ENCODE assay signal across 8 cellular contexts in the genomic region with DNA sequence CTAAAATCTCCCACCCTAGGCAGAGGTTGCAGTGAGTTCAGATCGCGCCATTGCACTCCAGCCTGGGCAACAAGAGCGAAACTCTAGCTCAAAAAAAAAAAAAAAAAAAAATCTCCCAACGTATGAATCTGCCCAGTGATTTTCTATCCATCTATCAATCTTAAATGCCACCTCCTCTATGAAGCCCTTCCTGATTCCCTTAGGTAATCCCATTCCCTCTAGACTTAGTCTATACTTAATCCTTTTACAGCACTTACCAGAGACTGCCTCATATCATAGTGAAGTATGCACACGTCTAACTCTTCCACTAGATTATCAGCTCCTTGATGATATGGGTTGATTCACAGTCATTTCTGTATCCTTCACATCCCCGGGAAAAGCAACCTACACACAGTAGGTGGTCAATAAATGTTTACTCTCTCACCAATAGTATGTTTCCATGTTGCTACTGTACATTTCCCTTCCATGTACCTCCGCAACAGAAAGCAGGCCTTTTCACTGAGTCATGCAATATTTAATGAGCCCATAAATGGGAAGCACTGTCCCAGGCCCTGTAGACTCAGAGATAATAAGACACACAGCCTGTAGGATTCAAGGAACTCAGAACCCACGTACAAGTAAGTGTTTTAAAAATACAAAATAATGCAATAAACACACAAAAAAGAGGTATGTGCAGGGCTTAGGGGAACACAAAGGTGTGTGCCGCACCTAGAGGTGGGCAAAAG. TPM values are rescaled to one million over a fixed set of nuclear protein-coding genes. Genes with fewer than 3 reads are reported as not detected.
DNase-seq lines count a peak whose midpoint lies in the region; ATAC-seq and TF ChIP-seq lines count a peak whose summit lies in the region.

No MANE protein-coding gene starts in this region.

- peaks cover 6% of the 10 kb centered on the region for H3F3A ChIP-seq in GM23248 (ENCODE audit: insufficient read depth)

- H3K27me3 ChIP-seq in GM23248 (replicated peaks; ENCODE audit: insufficient read depth): no peaks in the 10 kb centered on the region
- no peaks in the 10 kb centered on the region for H3K27me3 ChIP-seq in esophagus squamous epithelium
- H3K27me3 ChIP-seq in sigmoid colon: no peaks in the 10 kb centered on the region

- peaks cover 79% of the 10 kb centered on the region for H3K79me2 ChIP-seq in GM23248 (ENCODE audit: insufficient read depth)

- no peaks in the 10 kb centered on the region for H3K9me2 ChIP-seq in GM23248 (ENCODE audit: insufficient read depth)

- TF ChIP-seq CTCF in esophagus squamous epithelium (IDR thresholded peaks at IDR 0.05) (no peak), sigmoid colon (IDR thresholded peaks at IDR 0.05) (no peak)

- H3K27ac ChIP-seq in GM23248 (no peak overlapping the region), esophagus squamous epithelium (peak overlapping the region in 1 of 4 donors; percentile 74), sigmoid colon (no peak overlapping the region), caudate nucleus (ENCODE audit: low read depth, low read length) (no peak overlapping the region)

- intact Hi-C loops in esophagus squamous epithelium (cut with DNase I) (no loop called here), sigmoid colon (cut with DNase I) (no loop called here)

- peaks cover 28% of the 10 kb centered on the region for H3K4me1 ChIP-seq in GM23248 (ENCODE audit: insufficient read depth)
- H3K4me1 ChIP-seq in esophagus squamous epithelium: peaks cover 19 to 36% (median 24%) of the 10 kb centered on the region in 3 donors
- peaks cover 0 to 35% (median 26%) of the 10 kb centered on the region in 4 donors for H3K4me1 ChIP-seq in sigmoid colon

- ATAC-seq in GM19463 (IDR thresholded peaks at IDR 0.05; ENCODE audit: unreplicated experiment): no peak
- ATAC-seq in GM19351 (IDR thresholded peaks at IDR 0.05; ENCODE audit: unreplicated experiment): no peak

- H2AFZ ChIP-seq in GM23248: peak overlapping the region; percentile 98

- H3K4me2 ChIP-seq in GM23248 (ENCODE audit: unreplicated experiment): peak overlapping the region; percentile 83

- H3K9me3 ChIP-seq in GM23248 (ENCODE audit: low read depth): no peaks in the 10 kb centered on the region
- no peaks in the 10 kb centered on the region for H3K9me3 ChIP-seq in esophagus squamous epithelium
- H3K9me3 ChIP-seq in sigmoid colon: no peaks in the 10 kb centered on the region

- H3K4me3 ChIP-seq in GM23248 (peak overlapping the region; percentile 98), esophagus squamous epithelium (peak overlapping the region; percentile 76 to 95 (median 80)), sigmoid colon (peak overlapping the region in 3 of 4 donors; percentile 61 to 87 (median 69))

- H3K9ac ChIP-seq in GM23248: peak overlapping the region; percentile 89

- TF ChIP-seq POLR2A in esophagus squamous epithelium (IDR thresholded peaks at IDR 0.05) (no peak), sigmoid colon (IDR thresholded peaks at IDR 0.05) (no peak)

- in situ Hi-C loops in GM23248 (cut with MboI): no loop called here

- H3K36me3 ChIP-seq in GM23248 (ENCODE audit: low read depth) (peaks cover 32% of the 10 kb centered on the region), esophagus squamous epithelium (peaks cover 11 to 53% (median 29%) of the 10 kb centered on the region in 3 donors), sigmoid colon (peaks cover 9 to 49% (median 31%) of the 10 kb centered on the region in 4 donors)

- TF ChIP-seq EP300 in sigmoid colon (IDR thresholded peaks at IDR 0.05): no peak

- 65 to 72% methylated on average over 9 of the region's 9 CpGs for WGBS in GM23248 (ENCODE audit: low coverage in 1 of 2, low lambda C conversion rate in 2 of 2, missing lambda C conversion rate in 2 of 2), 2 experiments
- WGBS in esophagus squamous epithelium, 2 donors: 69 to 78% methylated on average over 9 of the region's 9 CpGs
- 67 to 80% methylated on average over 9 of the region's 9 CpGs for WGBS in sigmoid colon, 2 donors

- DNase-seq in GM23248 (peak; percentile 31), OCI-M1 (lab: John Stamatoyannopoulos, UW) (peak; percentile 14), esophagus squamous epithelium (lab: John Stamatoyannopoulos, UW) (no peak), sigmoid colon (no peak), caudate nucleus (lab: John Stamatoyannopoulos, UW) (no peak), NCI-H226 (no peak)

- no peaks in the 10 kb centered on the region for H4K20me1 ChIP-seq in GM23248 (ENCODE audit: insufficient read depth)

RNA-seq across cellular contexts. Expression of gene DROSHA, which starts 1.2 kb away (rescaled TPM):
- 26.0 and 40.6 TPM in 2 replicates for total RNA-seq in GM23248 (2014; rRNA removed; shearing (Covaris generic))
- 27.4 and 28.7 TPM in 2 replicates for polyA plus RNA-seq in GM23248 (2016; fragmentation: Nextera tagmentation; extraction: Ambion mirVana)
- total RNA-seq in esophagus squamous epithelium: 10 to 100 TPM; 26.1 to 36.5 (median 31.8) TPM
- total RNA-seq in sigmoid colon: 10 to 100 TPM; 17.3 to 57.6 (median 34.7) TPM
- 10 to 100 TPM; 23.1 to 40.6 (median 26.4) TPM for polyA plus RNA-seq in sigmoid colon

RNA-seq across cellular contexts. Expression of gene C5orf22, which starts 1.4 kb away (rescaled TPM):
- total RNA-seq in GM23248 (2014; rRNA removed; shearing (Covaris generic)): 13.5 and 17.1 TPM in 2 replicates
- polyA plus RNA-seq in GM23248 (2016; fragmentation: Nextera tagmentation; extraction: Ambion mirVana): 19.2 and 20.4 TPM in 2 replicates
- total RNA-seq in esophagus squamous epithelium: 10 to 100 TPM; 11.0 to 19.8 (median 13.5) TPM
- total RNA-seq in sigmoid colon: 10 to 100 TPM; 12.6 to 29.4 (median 19.8) TPM
- polyA plus RNA-seq in sigmoid colon: 10 to 100 TPM; 12.0 to 15.6 (median 14.6) TPM

Comparison
In these comparisons a context has a peak if more than half of its experiments do, and no peak if none do; other contexts are left out.
1. DNase-seq: peak in GM23248 (single experiment) and OCI-M1 (single experiment); none in esophagus squamous epithelium (single experiment), sigmoid colon (single experiment), caudate nucleus (0 of 61) and NCI-H226 (single experiment).
2. Peak in every context shown above with its lines, with median percentiles within 50 percentile points of each other: H3K4me3 ChIP-seq.